ENCODE assay signal across 8 cellular contexts in genomic region chr10:92572362-92573090, GRCh38. TPM values are rescaled to one million over a fixed set of nuclear protein-coding genes. Genes with fewer than 3 reads are reported as not detected.
DNase-seq lines count a peak whose midpoint lies in the region; ATAC-seq, FAIRE-seq and TF ChIP-seq lines count a peak whose summit lies in the region.

No MANE protein-coding gene starts in this region.

- peak overlapping the region; percentile 65 for H3K4me3 ChIP-seq in cardiac muscle cell
- peak overlapping the region; percentile 89 to 96 (median 93) for H3K4me3 ChIP-seq in liver (ENCODE audit: low read depth in 1 of 3, low read length in 3 of 3)

- intact Hi-C loops in Right ventricle myocardium superior (cut with DNase I): no loop called here

- no peak for TF ChIP-seq RAD21 in liver (IDR thresholded peaks at IDR 0.05)

- peaks cover 21% of the 10 kb centered on the region for H3K4me1 Mint-ChIP-seq in activated naive CD8-positive, alpha-beta T cell treated with anti-CD3 and anti-CD28 coated beads, Interleukin-2, amount 10 ng/mL, durations not matched to agents 7 days and 5 days

- H3K9me3 Mint-ChIP-seq in activated naive CD8-positive, alpha-beta T cell treated with anti-CD3 and anti-CD28 coated beads, Interleukin-2, amount 10 ng/mL, durations not matched to agents 7 days and 5 days: no peaks in the 10 kb centered on the region

- TF ChIP-seq CTCF in cardiac muscle cell (IDR thresholded peaks at IDR 0.05; ENCODE audit: low read depth, low read length): no peak
- no peak for TF ChIP-seq CTCF in liver (IDR thresholded peaks at IDR 0.05; ENCODE audit: low read depth, low read length, missing input control)

- peaks cover 9% of the 10 kb centered on the region for H3K36me3 Mint-ChIP-seq in activated naive CD8-positive, alpha-beta T cell treated with anti-CD3 and anti-CD28 coated beads, Interleukin-2, amount 10 ng/mL, durations not matched to agents 7 days and 5 days

- H3K9ac ChIP-seq in liver (ENCODE audit: low read depth in 1 of 2, low read length in 2 of 2): peak overlapping the region; percentile 89 to 90

- no peak for DNase-seq in cardiac muscle cell (ENCODE audit: low read depth in 1 of 2, low spot score in 1 of 2)
- DNase-seq in Right ventricle myocardium superior: no peak
- DNase-seq in activated naive CD8-positive, alpha-beta T cell treated with anti-CD3 and anti-CD28 coated beads, Interleukin-2, amount 10 ng/mL, durations not matched to agents 7 days and 5 days: no peak
- peak; percentile 8 for DNase-seq in urothelium cell line (ENCODE audit: low spot score)
- DNase-seq in epidermal melanocyte (ENCODE audit: insufficient read length, low spot score): no peak
- DNase-seq in NCI-H526 treated with DMSO at 0.1 percent for 48 hours (lab: John Stamatoyannopoulos, UW): no peak
- DNase-seq in MV-4-11 (lab: John Stamatoyannopoulos, UW): no peak

- H3K4me3 Mint-ChIP-seq in activated naive CD8-positive, alpha-beta T cell treated with anti-CD3 and anti-CD28 coated beads, Interleukin-2, amount 10 ng/mL, durations not matched to agents 7 days and 5 days: peak overlapping the region; percentile 60

- FAIRE-seq in urothelium cell line (lab: Jason Lieb, UNC): no peak

- 65% methylated on average over 8 of the region's 8 CpGs for WGBS in liver

- H3K27me3 Mint-ChIP-seq in activated naive CD8-positive, alpha-beta T cell treated with anti-CD3 and anti-CD28 coated beads, Interleukin-2, amount 10 ng/mL, durations not matched to agents 7 days and 5 days: peaks cover 2% of the 10 kb centered on the region

- POLR2A ChIA-PET in activated naive CD8-positive, alpha-beta T cell treated with anti-CD3 and anti-CD28 coated beads, Interleukin-2, amount 10 ng/mL, durations not matched to agents 7 days and 5 days (lab: Charles Lee): interaction anchor here (2.1 to 4.4 kb wide), 2 partner anchors 18 to 56 kb away, joined by 13 to 35 read pairs; no protein-coding TSS in a partner anchor

- no peak overlapping the region for H3K27ac Mint-ChIP-seq in activated naive CD8-positive, alpha-beta T cell treated with anti-CD3 and anti-CD28 coated beads, Interleukin-2, amount 10 ng/mL, durations not matched to agents 7 days and 5 days

- no peak for ATAC-seq in Right ventricle myocardium superior (ENCODE audit: poor library complexity)
- ATAC-seq in activated naive CD8-positive, alpha-beta T cell treated with anti-CD3 and anti-CD28 coated beads, Interleukin-2, amount 10 ng/mL, durations not matched to agents 7 days and 5 days (ENCODE audit: low read depth): no peak

- H3K9me3 ChIP-seq in cardiac muscle cell (ENCODE audit: low read depth): no peaks in the 10 kb centered on the region
- H3K9me3 ChIP-seq in liver (ENCODE audit: control insufficient read depth in 4 of 4, low read length in 3 of 4): no peaks in the 10 kb centered on the region

- peaks cover 4% of the 10 kb centered on the region for H3K36me3 ChIP-seq in cardiac muscle cell
- no peaks in the 10 kb centered on the region for H3K36me3 ChIP-seq in liver (ENCODE audit: control insufficient read depth in 4 of 4, insufficient read depth in 3 of 4, low read depth in 1 of 4, low read length in 3 of 4)

- H3K4me1 ChIP-seq in cardiac muscle cell (ENCODE audit: low read depth) (peaks cover 18% of the 10 kb centered on the region), liver (ENCODE audit: control insufficient read depth in 4 of 4, insufficient read depth in 4 of 4, low read length in 3 of 4) (peaks cover 2 to 24% (median 17%) of the 10 kb centered on the region in 4 donors)

- H3K27me3 ChIP-seq in cardiac muscle cell (no peaks in the 10 kb centered on the region), liver (ENCODE audit: control insufficient read depth in 4 of 4, insufficient read depth in 4 of 4, low read length in 3 of 4) (no peaks in the 10 kb centered on the region)

- H3K27ac ChIP-seq in cardiac muscle cell: peak overlapping the region; percentile 93
- peak overlapping the region in 1 of 2 donors; percentile 95 for H3K27ac ChIP-seq in liver (ENCODE audit: low read depth in 1 of 2, low read length in 2 of 2)

TF ChIP-seq in liver, 16 proteins besides CTCF, POLR2A, EP300 and RAD21:
- TF ChIP-seq GABPA (IDR thresholded peaks at IDR 0.05 in 1 of 2, conservative IDR thresholded peaks at IDR 0.05 in 1 of 2) (no peak), REST (IDR thresholded peaks at IDR 0.05) (no peak), HNF4A (conservative IDR thresholded peaks at IDR 0.05) (no peak), JUND (IDR thresholded peaks at IDR 0.05) (no peak), EGR1 (IDR thresholded peaks at IDR 0.05; ENCODE audit: low read depth in 2 of 2) (no peak), ZBTB33 (IDR thresholded peaks at IDR 0.05) (no peak), YY1 (IDR thresholded peaks at IDR 0.05) (no peak), HNF4G (IDR thresholded peaks at IDR 0.05) (no peak), TAF1 (conservative IDR thresholded peaks at IDR 0.05) (no peak), NR2F2 (IDR thresholded peaks at IDR 0.05) (no peak)

RNA-seq across cellular contexts. Expression of gene IDE, which starts 1.4 kb away (rescaled TPM):
- total RNA-seq in cardiac muscle cell (20.4 and 30.0 TPM in 2 replicates), Right ventricle myocardium superior (50.5 TPM), liver (10 to 100 TPM; 17.7 to 31.3 TPM)
- polyA plus RNA-seq in cardiac muscle cell (23.2 and 36.5 TPM in 2 replicates), liver (10 to 100 TPM in 1 of 2 donors, 1 to 10 TPM in 1; 9.4 to 12.8 TPM)
- total RNA-seq in activated naive CD8-positive, alpha-beta T cell treated with anti-CD3 and anti-CD28 coated beads, Interleukin-2, amount 10 ng/mL, durations not matched to agents 7 days and 5 days: 10 to 100 TPM; 17.9 to 18.2 TPM

RNA-seq across cellular contexts. Expression of gene KIF11, which starts 20.4 kb away (rescaled TPM):
- 4.5 and 19.9 TPM in 2 replicates for total RNA-seq in cardiac muscle cell
- polyA plus RNA-seq in cardiac muscle cell: 7.1 and 31.1 TPM in 2 replicates
- 0.78 TPM for total RNA-seq in Right ventricle myocardium superior
- total RNA-seq in activated naive CD8-positive, alpha-beta T cell treated with anti-CD3 and anti-CD28 coated beads, Interleukin-2, amount 10 ng/mL, durations not matched to agents 7 days and 5 days: 10 to 100 TPM; 53.7 to 55.2 TPM
- 10 to 100 TPM in 1 of 2 donors, under 1 TPM in 1; 0.25 to 29.2 TPM for total RNA-seq in liver
- polyA plus RNA-seq in liver: under 1 TPM; 0.32 to 0.84 TPM
